Comparison of ENCODE assay signal across 1 cellular context in genomic region chr7:46198691-46199090, GRCh38.
TF ChIP-seq lines count a peak whose summit lies in the region.

No MANE protein-coding gene starts in this region.

TF ChIP-seq in A549, 52 proteins besides CTCF, POLR2A, EP300 and RAD21 (continued from another document):
- TF ChIP-seq HMGXB4 (CRISPR knock-in tag; IDR thresholded peaks at IDR 0.05; ENCODE audit: borderline replicate concordance) (no peak), ELK1 (IDR thresholded peaks at IDR 0.05; ENCODE audit: low read depth, low read length) (no peak), SMC3 (IDR thresholded peaks at IDR 0.05) (no peak), EHMT2 (IDR thresholded peaks at IDR 0.05; ENCODE audit: low read depth) (no peak), BCL3 (IDR thresholded peaks at IDR 0.05) (no peak), ZSCAN20 (CRISPR knock-in tag; IDR thresholded peaks at IDR 0.05) (no peak)
TF ChIP-seq in A549: peak in this region for 0.
